Comparison of ENCODE assay signal across 8 cellular contexts in the genomic region with DNA sequence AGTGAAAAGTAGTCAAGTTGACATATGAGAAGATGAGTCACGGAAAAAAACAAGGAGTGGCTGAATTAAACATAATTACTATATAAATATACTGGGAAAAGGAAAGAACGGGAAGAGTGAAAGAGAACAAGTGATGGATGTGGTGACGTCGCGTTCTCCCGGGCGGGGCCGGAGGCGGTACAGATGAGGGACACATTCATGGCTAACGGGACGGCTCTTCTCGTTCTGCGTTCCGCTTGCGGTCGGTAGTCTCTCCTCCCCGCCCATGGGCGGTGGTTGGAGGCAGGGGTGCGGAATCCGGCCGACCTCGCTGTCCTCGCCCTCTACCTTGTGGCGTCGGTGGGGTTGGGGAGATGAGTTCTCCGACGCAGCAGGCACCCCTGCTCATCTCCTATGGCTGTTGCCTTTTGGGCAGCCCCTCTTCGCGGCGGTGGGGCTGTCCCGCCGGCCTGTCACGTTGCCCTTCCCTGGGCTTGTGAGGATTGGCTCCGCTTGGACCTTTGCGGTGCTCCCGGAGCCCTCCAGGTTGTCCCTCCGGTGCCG. TPM values are rescaled to one million over a fixed set of nuclear protein-coding genes. Genes with fewer than 3 reads are reported as not detected.
DNase-seq lines count a peak whose midpoint lies in the region; ATAC-seq, FAIRE-seq and TF ChIP-seq lines count a peak whose summit lies in the region.
"Had no signal": no experiment of that assay in that cellular context is flagged by ENCODE, and none has a peak within 500 bp of the region (broad histone marks: within the 10 kb centered on the region; RNA-seq: fewer than 3 reads in every experiment).

No MANE protein-coding gene starts in this region.

- TF ChIP-seq POLR2A in IMR-90 (IDR thresholded peaks at IDR 0.05; ENCODE audit: low read depth, low read length), result no peak
- TF ChIP-seq POLR2A in H54 (IDR thresholded peaks at IDR 0.05; ENCODE audit: low read depth, low read length), result no peak

- H2AK9ac ChIP-seq in IMR-90 (replicated peaks; ENCODE audit: low read depth, low read length, poor library complexity), result no peak overlapping the region

- H3K79me1 ChIP-seq in IMR-90 (ENCODE audit: low read depth in 1 of 2, low read length in 2 of 2), result no peaks in the 10 kb centered on the region

- H2AFZ ChIP-seq in IMR-90 (replicated peaks; ENCODE audit: low read length, poor library complexity), result peak overlapping the region; percentile 60

- peak overlapping the region; percentile 4 for H3K4me2 ChIP-seq in IMR-90 (ENCODE audit: low read depth, low read length)

- H2BK5ac ChIP-seq in IMR-90 (ENCODE audit: low read depth, low read length, poor library complexity, severe bottlenecking), result no peak overlapping the region

- no peaks in the 10 kb centered on the region for H4K20me1 ChIP-seq in IMR-90 (ENCODE audit: insufficient read depth, low read length)

- no peak overlapping the region for H3K14ac ChIP-seq in IMR-90 (replicated peaks; ENCODE audit: low read depth, low read length)

- H3K27me3 ChIP-seq in IMR-90 (ENCODE audit: control insufficient read depth, insufficient read depth, low read length) (peaks cover 38% of the 10 kb centered on the region), left ventricle myocardium inferior (ENCODE audit: low read depth) (peaks cover 67% of the 10 kb centered on the region)

- no peaks in the 10 kb centered on the region for H3K36me3 Mint-ChIP-seq in activated T-cell treated with anti-CD3 and anti-CD28 coated beads, Interleukin-2, amount 50 U/mL, for 24 hours (ENCODE audit: low read depth)

- H3K18ac ChIP-seq in IMR-90 (ENCODE audit: low read depth, low read length), result no peak overlapping the region

- no peaks in the 10 kb centered on the region for H3K9me3 Mint-ChIP-seq in activated T-cell treated with anti-CD3 and anti-CD28 coated beads, Interleukin-2, amount 50 U/mL, for 24 hours

- H3K27ac ChIP-seq in IMR-90 (ENCODE audit: insufficient read depth, low read length) (no peak overlapping the region), left ventricle myocardium inferior (replicated peaks) (no peak overlapping the region)

- TF ChIP-seq RAD21 in IMR-90 (IDR thresholded peaks at IDR 0.05; ENCODE audit: low read length), result no peak

- no peak for DNase-seq in IMR-90
- DNase-seq in activated T-cell treated with anti-CD3 and anti-CD28 coated beads, Interleukin-2, amount 50 U/mL, for 24 hours, result peak; percentile 54
- no peak for DNase-seq in left ventricle myocardium inferior
- peak; percentile 55 for DNase-seq in stimulated activated CD8-positive, alpha-beta memory T cell treated with anti-CD3 and anti-CD28 coated beads, Interleukin-4, amount 100 ng/mL, for 48 hours
- no peak for DNase-seq in kidney glomerular epithelial cell (lab: John Stamatoyannopoulos, UW)
- no peak for DNase-seq in H54 (ENCODE audit: insufficient read length, low spot score)
- DNase-seq: glutamatergic neuron had no signal

- H4K5ac ChIP-seq in IMR-90 (ENCODE audit: low read depth, low read length), result no peak overlapping the region

- H4K91ac ChIP-seq in IMR-90 (ENCODE audit: insufficient read depth, low read depth, low read length), result no peak overlapping the region

- BruUV-seq in IMR-90 (replicated peaks; lab: Mats Ljungman, UMichigan), result no TSS peak

- no peak overlapping the region for H3K4me3 ChIP-seq in IMR-90 (ENCODE audit: insufficient read depth, low read depth, low read length)
- H3K4me3 ChIP-seq in left ventricle myocardium inferior, result peak overlapping the region; percentile 44

- no peak overlapping the region for H3K9ac ChIP-seq in IMR-90 (ENCODE audit: low read depth, low read length)

- CTCF ChIA-PET in IMR-90 (lab: Yijun Ruan, JAX), result no interaction called here

- no peak overlapping the region for H3K23ac ChIP-seq in IMR-90 (ENCODE audit: low read depth, low read length)

- no peak overlapping the region for H2BK20ac ChIP-seq in IMR-90 (ENCODE audit: low read depth, low read length)

- 15% methylated on average over 9 of the region's 38 CpGs; no CpG with 5 or more reads in 1 of the 2 experiments for WGBS in IMR-90 (ENCODE audit: extremely low coverage in 2 of 2, insufficient read length in 1 of 2), 2 experiments

- no peak overlapping the region for H3K27ac Mint-ChIP-seq in activated T-cell treated with anti-CD3 and anti-CD28 coated beads, Interleukin-2, amount 50 U/mL, for 24 hours

- no peak for FAIRE-seq in H54 (lab: Jason Lieb, UNC)

- H3K4me3 Mint-ChIP-seq in activated T-cell treated with anti-CD3 and anti-CD28 coated beads, Interleukin-2, amount 50 U/mL, for 24 hours, result peak overlapping the region; percentile 68

- H4K8ac ChIP-seq in IMR-90 (ENCODE audit: low read depth in 2 of 2, low read length in 2 of 2), result no peak overlapping the region

- peaks cover 56% of the 10 kb centered on the region for H3K27me3 Mint-ChIP-seq in activated T-cell treated with anti-CD3 and anti-CD28 coated beads, Interleukin-2, amount 50 U/mL, for 24 hours

- ATAC-seq in IMR-90 (ENCODE audit: low read depth), result peak; percentile 12
- no peak for ATAC-seq in GM18517 (IDR thresholded peaks at IDR 0.05; ENCODE audit: unreplicated experiment)

- no peaks in the 10 kb centered on the region for H3K9me3 ChIP-seq in IMR-90 (ENCODE audit: control insufficient read depth, insufficient read depth, low read length)
- H3K9me3 ChIP-seq in left ventricle myocardium inferior (replicated peaks), result no peaks in the 10 kb centered on the region

- TF ChIP-seq CTCF in IMR-90 (conservative IDR thresholded peaks at IDR 0.05; ENCODE audit: low read depth, low read length), result no peak
- TF ChIP-seq CTCF in left ventricle myocardium inferior (IDR thresholded peaks at IDR 0.05; ENCODE audit: borderline replicate concordance), result no peak

- no peak overlapping the region for H3K4ac ChIP-seq in IMR-90 (ENCODE audit: low read depth, low read length)

- no peak overlapping the region for H2BK120ac ChIP-seq in IMR-90 (ENCODE audit: low read depth, low read length)

- peaks cover 29% of the 10 kb centered on the region for H3K4me1 Mint-ChIP-seq in activated T-cell treated with anti-CD3 and anti-CD28 coated beads, Interleukin-2, amount 50 U/mL, for 24 hours (ENCODE audit: low read depth)

- intact Hi-C loops in IMR-90 (cut with micrococcal nuclease) (no loop called here), left ventricle myocardium inferior (cut with micrococcal nuclease) (no loop called here)

- in situ Hi-C loops in IMR-90 (cut with MboI; ENCODE audit: low sequenced_read_pairs), result no loop called here

- H3K36me3 ChIP-seq in IMR-90 (ENCODE audit: control insufficient read depth, insufficient read depth, low read length) (no peaks in the 10 kb centered on the region), left ventricle myocardium inferior (no peaks in the 10 kb centered on the region)

- no peak overlapping the region for H2BK15ac ChIP-seq in IMR-90 (ENCODE audit: low read depth, low read length)

- H3K9me1 ChIP-seq in IMR-90 (ENCODE audit: insufficient read depth, low read length), result no peaks in the 10 kb centered on the region

- dilution Hi-C loops in IMR-90 (cut with HindIII; ENCODE audit: low sequenced_read_pairs, unreplicated experiment), result no loop called here

- H3K56ac ChIP-seq in IMR-90 (ENCODE audit: extremely low read depth, insufficient read depth, low read length), result no peak overlapping the region

- POLR2A ChIA-PET in IMR-90 (lab: Charles Lee; ENCODE audit: unreplicated experiment), result no interaction called here

- H3K4me1 ChIP-seq in IMR-90 (ENCODE audit: control insufficient read depth, insufficient read depth, low read length), result no peaks in the 10 kb centered on the region; the same call in 1 of the 2 replicates
- H3K4me1 ChIP-seq in left ventricle myocardium inferior, result peaks cover 5% of the 10 kb centered on the region

- no peak overlapping the region for H2AK5ac ChIP-seq in IMR-90 (ENCODE audit: low read depth, low read length)

TF ChIP-seq in IMR-90, 13 proteins besides CTCF, POLR2A, EP300 and RAD21:
- no peak for TF ChIP-seq RCOR1 (IDR thresholded peaks at IDR 0.05; ENCODE audit: insufficient replicate concordance, low read length)
- TF ChIP-seq RFX5 (IDR thresholded peaks at IDR 0.05; ENCODE audit: low read depth, low read length), result no peak
- TF ChIP-seq MAZ (IDR thresholded peaks at IDR 0.05; ENCODE audit: borderline replicate concordance, low read depth, low read length), result no peak
- no peak for TF ChIP-seq NFE2L2 (IDR thresholded peaks at IDR 0.05; ENCODE audit: low read depth, low read length)
- TF ChIP-seq, protein P1, sequence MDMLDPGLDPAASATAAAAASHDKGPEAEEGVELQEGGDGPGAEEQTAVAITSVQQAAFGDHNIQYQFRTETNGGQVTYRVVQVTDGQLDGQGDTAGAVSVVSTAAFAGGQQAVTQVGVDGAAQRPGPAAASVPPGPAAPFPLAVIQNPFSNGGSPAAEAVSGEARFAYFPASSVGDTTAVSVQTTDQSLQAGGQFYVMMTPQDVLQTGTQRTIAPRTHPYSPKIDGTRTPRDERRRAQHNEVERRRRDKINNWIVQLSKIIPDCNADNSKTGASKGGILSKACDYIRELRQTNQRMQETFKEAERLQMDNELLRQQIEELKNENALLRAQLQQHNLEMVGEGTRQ (IDR thresholded peaks at IDR 0.05; ENCODE audit: low read depth, low read length), result no peak
- TF ChIP-seq CHD1 (IDR thresholded peaks at IDR 0.05; ENCODE audit: low read depth, low read length), result no peak
- TF ChIP-seq SMC3 (IDR thresholded peaks at IDR 0.05; ENCODE audit: low read depth, low read length), result no peak
- TF ChIP-seq ELK1 (IDR thresholded peaks at IDR 0.05; ENCODE audit: borderline replicate concordance, low read depth, low read length), result no peak
- TF ChIP-seq CEBPB (IDR thresholded peaks at IDR 0.05; ENCODE audit: low read depth, low read length), result no peak
- TF ChIP-seq BHLHE40 (IDR thresholded peaks at IDR 0.05; ENCODE audit: low read depth, low read length), result no peak
- no peak for TF ChIP-seq MAFK (IDR thresholded peaks at IDR 0.05; ENCODE audit: low read depth, low read length)

RNA-seq across cellular contexts. Expression of gene HLA-G, which starts 22.5 kb away (rescaled TPM):
- total RNA-seq in IMR-90 (2012; rRNA removed), result not detected in 2 replicates
- not detected in 2 replicates for polyA plus RNA-seq in IMR-90 (2012; rRNA removed)
- polyA plus RNA-seq in IMR-90 (2012; cell fraction: cytosol; rRNA removed), result 0.04 TPM in 1 of 2 replicates, not detected in the other
- not detected in 2 replicates for polyA plus RNA-seq in IMR-90 (2012; cell fraction: nucleus; rRNA removed; ENCODE audit: low replicate concordance)
- not detected for total RNA-seq in left ventricle myocardium inferior

Comparison
In these comparisons a context has a peak if more than half of its experiments do, and no peak if none do; other contexts are left out.
1. DNase-seq: peak in activated T-cell treated with anti-CD3 and anti-CD28 coated beads, Interleukin-2, amount 50 U/mL, for 24 hours (single experiment) and stimulated activated CD8-positive, alpha-beta memory T cell treated with anti-CD3 and anti-CD28 coated beads, Interleukin-4, amount 100 ng/mL, for 48 hours (single experiment); none in IMR-90 (single experiment), left ventricle myocardium inferior (single experiment), kidney glomerular epithelial cell (single experiment) and H54 (single experiment).